ENCODE assay signal across 10 cellular contexts in the genomic region with DNA sequence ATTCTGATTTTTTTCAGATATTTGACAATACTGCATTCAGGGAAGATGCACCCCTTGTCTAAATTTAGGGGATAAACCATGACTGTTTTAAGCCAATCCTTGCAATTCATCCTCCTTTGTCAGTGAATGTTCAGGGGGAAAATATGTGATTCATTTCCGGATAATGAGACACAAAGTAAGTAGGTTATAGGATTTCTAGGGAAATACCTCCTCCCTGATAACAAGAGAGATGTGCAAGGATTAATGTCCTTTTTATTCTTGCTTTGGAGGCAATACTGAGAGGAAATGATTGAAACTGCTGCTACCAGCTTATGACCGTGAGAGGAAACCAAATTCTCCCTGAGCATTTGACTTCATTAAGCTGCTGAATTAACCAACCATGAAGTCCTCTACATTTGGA.
"Had no signal": no experiment of that assay in that cellular context is flagged by ENCODE, and none has a peak within 500 bp of the region (broad histone marks: within the 10 kb centered on the region; RNA-seq: fewer than 3 reads in every experiment).

No MANE protein-coding gene starts in this region.

- H3K4me3 ChIP-seq: GM23248, HAP-1, K562 had no signal

- H3K27ac ChIP-seq: GM23248, HL-60 had no signal

- H3K9ac ChIP-seq: GM23248 had no signal

- H3K9me3 ChIP-seq: HAP-1 had no signal

- ATAC-seq: HCT116, K562 had no signal

- DNase-seq: GM23248, GOT3, H7, HFFc6, IMR-90, KG1 had no signal

- H3K36me3 ChIP-seq: HAP-1 had no signal

- H2AFZ ChIP-seq: GM23248 had no signal
